In genomic region chr22:17831527-17832251, GRCh38 we compare ENCODE assay signal across 13 cellular contexts. TPM values are rescaled to one million over a fixed set of nuclear protein-coding genes. Genes with fewer than 3 reads are reported as not detected.
DNase-seq lines count a peak whose midpoint lies in the region; ATAC-seq and TF ChIP-seq lines count a peak whose summit lies in the region.
"Had no signal": no experiment of that assay in that cellular context is flagged by ENCODE, and none has a peak within 500 bp of the region (broad histone marks: within the 10 kb centered on the region; RNA-seq: fewer than 3 reads in every experiment).

No MANE protein-coding gene starts in this region.

- H3K9me3 ChIP-seq in tibial artery = no peaks in the 10 kb centered on the region
- H3K9me3 ChIP-seq: left lung had no signal

- H3K4me1 ChIP-seq in tibial artery = peaks cover 4 to 48% (median 29%) of the 10 kb centered on the region in 4 donors
- H3K4me1 ChIP-seq: left lung had no signal

- no peak overlapping the region for H3K4me3 Mint-ChIP-seq in neural crest cell
- H3K4me3 Mint-ChIP-seq: activated CD8-positive, alpha-beta memory T cell treated with anti-CD3 and anti-CD28 coated beads, Interleukin-2, amount 10 ng/mL, durations not matched to agents 7 days and 5 days; stimulated activated naive CD8-positive, alpha-beta T cell treated with anti-CD3 and anti-CD28 coated beads, Interleukin-15, amount 100 ng/mL, for 72 hours had no signal

- no peaks in the 10 kb centered on the region for H3K27me3 Mint-ChIP-seq in neural crest cell (ENCODE audit: low read depth)
- H3K27me3 Mint-ChIP-seq: activated CD8-positive, alpha-beta memory T cell treated with anti-CD3 and anti-CD28 coated beads, Interleukin-2, amount 10 ng/mL, durations not matched to agents 7 days and 5 days; stimulated activated naive CD8-positive, alpha-beta T cell treated with anti-CD3 and anti-CD28 coated beads, Interleukin-15, amount 100 ng/mL, for 72 hours had no signal

- no peaks in the 10 kb centered on the region for H3K9me3 Mint-ChIP-seq in neural crest cell
- H3K9me3 Mint-ChIP-seq: stimulated activated naive CD8-positive, alpha-beta T cell treated with anti-CD3 and anti-CD28 coated beads, Interleukin-15, amount 100 ng/mL, for 72 hours had no signal

- DNase-seq in fibroblast of mammary gland (ENCODE audit: low read depth) = peak; percentile 77
- no peak for DNase-seq in neural crest cell (ENCODE audit: low read depth, low spot score)
- peak; percentile 42 to 85 for DNase-seq in tibial artery
- no peak for DNase-seq in NCI-H146 (lab: John Stamatoyannopoulos, UW)
- DNase-seq: activated CD8-positive, alpha-beta memory T cell treated with anti-CD3 and anti-CD28 coated beads, Interleukin-2, amount 10 ng/mL, durations not matched to agents 7 days and 5 days; left lung; NCI-H1092 treated with DMSO at 0.1 percent for 48 hours; NCI-H510A treated with DMSO at 0.1 percent for 48 hours; posterior cingulate gyrus; stimulated activated naive CD8-positive, alpha-beta T cell treated with anti-CD3 and anti-CD28 coated beads, Interleukin-15, amount 100 ng/mL, for 72 hours had no signal

- TF ChIP-seq CTCF in VCaP (conservative IDR thresholded peaks at IDR 0.05) (no peak), fibroblast of mammary gland (conservative IDR thresholded peaks at IDR 0.05; ENCODE audit: control insufficient read depth, insufficient read depth, low read depth, low read length) (no peak), neural crest cell (conservative IDR thresholded peaks at IDR 0.05) (no peak), tibial artery (IDR thresholded peaks at IDR 0.05) (no peak)

- peak overlapping the region; percentile 20 for H3K4me3 ChIP-seq in fibroblast of mammary gland (ENCODE audit: control insufficient read depth, low read depth, low read length)
- H3K4me3 ChIP-seq in tibial artery = no peak overlapping the region
- H3K4me3 ChIP-seq: left lung had no signal

- ATAC-seq in GM21360 (IDR thresholded peaks at IDR 0.05; ENCODE audit: unreplicated experiment) = no peak
- no peak for ATAC-seq in GM21528 (IDR thresholded peaks at IDR 0.05; ENCODE audit: low FRiP score, unreplicated experiment)
- ATAC-seq: activated CD8-positive, alpha-beta memory T cell treated with anti-CD3 and anti-CD28 coated beads, Interleukin-2, amount 10 ng/mL, durations not matched to agents 7 days and 5 days; left lung; stimulated activated naive CD8-positive, alpha-beta T cell treated with anti-CD3 and anti-CD28 coated beads, Interleukin-15, amount 100 ng/mL, for 72 hours had no signal

- H3K27ac Mint-ChIP-seq in neural crest cell (ENCODE audit: unreplicated experiment) = peak overlapping the region; percentile 92
- H3K27ac Mint-ChIP-seq: activated CD8-positive, alpha-beta memory T cell treated with anti-CD3 and anti-CD28 coated beads, Interleukin-2, amount 10 ng/mL, durations not matched to agents 7 days and 5 days had no signal

- H3K27ac ChIP-seq in VCaP (peak overlapping the region; percentile 59; the same call in 1 of the 2 replicates), tibial artery (peak overlapping the region; percentile 71 to 81)

- no peaks in the 10 kb centered on the region for H3K27me3 ChIP-seq in tibial artery

- H3K4me1 Mint-ChIP-seq in neural crest cell = peaks cover 21% of the 10 kb centered on the region
- H3K4me1 Mint-ChIP-seq: activated CD8-positive, alpha-beta memory T cell treated with anti-CD3 and anti-CD28 coated beads, Interleukin-2, amount 10 ng/mL, durations not matched to agents 7 days and 5 days had no signal

- H3K36me3 ChIP-seq in tibial artery = peaks cover 3 to 42% (median 10%) of the 10 kb centered on the region in 3 donors
- H3K36me3 ChIP-seq: left lung had no signal

- intact Hi-C loops in tibial artery (cut with DNase I; ENCODE audit: low total_unique reads) = loop anchor here (10.0 kb wide), 1 partner anchor 173 kb away; no protein-coding TSS in a partner anchor

- H3K36me3 Mint-ChIP-seq in neural crest cell (ENCODE audit: low read depth) = no peaks in the 10 kb centered on the region
- H3K36me3 Mint-ChIP-seq: activated CD8-positive, alpha-beta memory T cell treated with anti-CD3 and anti-CD28 coated beads, Interleukin-2, amount 10 ng/mL, durations not matched to agents 7 days and 5 days had no signal

RNA-seq across cellular contexts. Expression of gene BID, which starts 57.4 kb away (rescaled TPM):
- total RNA-seq in neural crest cell = 26.5 TPM in 2 replicates

Comparison
In these comparisons a context has a peak if more than half of its experiments do, and no peak if none do; other contexts are left out.
1. DNase-seq: peak in fibroblast of mammary gland (single experiment) and tibial artery (2 of 2); none in neural crest cell (single experiment) and NCI-H146 (single experiment).